Comparison of ENCODE assay signal across 1 cellular context in the genomic region with DNA sequence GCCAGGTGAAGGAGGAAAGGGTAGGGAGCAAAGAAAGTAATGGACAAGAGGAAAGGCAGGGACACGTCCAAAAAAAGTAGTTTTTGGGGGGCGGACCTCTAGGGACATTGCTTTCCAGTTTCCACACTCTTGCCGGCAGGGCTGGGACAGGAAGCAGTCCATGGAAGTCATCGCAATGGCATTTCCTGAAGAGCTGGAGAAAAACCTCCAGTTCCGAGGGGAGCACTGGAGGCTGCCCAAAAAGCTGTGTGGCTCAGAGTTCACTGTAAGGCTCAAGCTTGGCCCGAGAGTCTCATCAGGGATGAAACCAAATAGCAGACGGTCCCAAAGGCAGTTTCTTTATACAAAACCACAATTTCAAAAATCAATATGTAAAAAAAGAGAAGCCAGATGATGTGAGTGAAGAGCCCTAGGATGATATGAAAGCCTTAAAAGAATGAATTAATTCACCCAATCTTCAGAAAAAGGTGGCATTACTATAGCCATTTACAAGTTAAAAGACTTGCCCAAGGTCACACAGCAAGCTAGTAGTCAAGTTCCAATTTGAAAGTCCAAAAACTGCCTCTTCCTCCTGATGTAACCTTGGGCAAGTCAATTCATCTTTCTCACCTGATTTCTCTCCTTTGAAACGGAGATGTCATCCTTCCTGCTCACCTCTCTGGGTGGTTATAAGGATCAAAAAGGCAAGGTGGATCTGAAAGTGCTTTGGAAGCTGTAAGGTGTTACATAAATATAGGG.
A peak's percentile ranks its signal among the peaks of the same experiment; 100 is the strongest.
TF ChIP-seq lines count a peak whose summit lies in the region.

No MANE protein-coding gene starts in this region.

TF ChIP-seq in HCT116, 20 proteins besides CTCF, POLR2A, EP300 and RAD21 (continued from another document):
- TF ChIP-seq CEBPB (IDR thresholded peaks at IDR 0.05; ENCODE audit: low read depth) (no peak), YY1 (IDR thresholded peaks at IDR 0.05; ENCODE audit: extremely low read depth, insufficient replicate concordance, low read depth, low read length) (no peak), EZH2phosphoT487 (IDR thresholded peaks at IDR 0.05; ENCODE audit: borderline replicate concordance) (no peak), TCF7L2 (IDR thresholded peaks at IDR 0.05; ENCODE audit: borderline replicate concordance, extremely low read depth, insufficient read depth, insufficient read length) (peak; percentile 37), SRF (IDR thresholded peaks at IDR 0.05; ENCODE audit: low read depth) (no peak), ELF1 (IDR thresholded peaks at IDR 0.05; ENCODE audit: borderline replicate concordance, low read depth) (no peak; the same call in 1 of the 2 replicates), JUND (IDR thresholded peaks at IDR 0.05) (peak; percentile 55), EZH2 (IDR thresholded peaks at IDR 0.05) (no peak), SIN3A (IDR thresholded peaks at IDR 0.05; ENCODE audit: low read depth) (no peak), EGR1 (IDR thresholded peaks at IDR 0.05; ENCODE audit: low read depth) (no peak), ZNF274 (IDR thresholded peaks at IDR 0.05; ENCODE audit: low read depth, low read length) (no peak)
- TF ChIP-seq, protein P1, sequence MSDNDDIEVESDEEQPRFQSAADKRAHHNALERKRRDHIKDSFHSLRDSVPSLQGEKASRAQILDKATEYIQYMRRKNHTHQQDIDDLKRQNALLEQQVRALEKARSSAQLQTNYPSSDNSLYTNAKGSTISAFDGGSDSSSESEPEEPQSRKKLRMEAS (IDR thresholded peaks at IDR 0.05), result no peak
- TF ChIP-seq, protein P2, sequence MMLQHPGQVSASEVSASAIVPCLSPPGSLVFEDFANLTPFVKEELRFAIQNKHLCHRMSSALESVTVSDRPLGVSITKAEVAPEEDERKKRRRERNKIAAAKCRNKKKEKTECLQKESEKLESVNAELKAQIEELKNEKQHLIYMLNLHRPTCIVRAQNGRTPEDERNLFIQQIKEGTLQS (IDR thresholded peaks at IDR 0.05), result no peak
